Comparison of ENCODE assay signal across 12 cellular contexts in genomic region chr6:34358389-34358906, GRCh38. TPM values are rescaled to one million over a fixed set of nuclear protein-coding genes. Genes with fewer than 3 reads are reported as not detected.
DNase-seq lines count a peak whose midpoint lies in the region; ATAC-seq and TF ChIP-seq lines count a peak whose summit lies in the region.
"Had no signal": no experiment of that assay in that cellular context is flagged by ENCODE, and none has a peak within 500 bp of the region (broad histone marks: within the 10 kb centered on the region; RNA-seq: fewer than 3 reads in every experiment).

No MANE protein-coding gene starts in this region.

- POLR2A ChIA-PET in HEK293 (lab: Yijun Ruan, JAX), result no interaction called here

- in situ Hi-C loops in GM13976 (cut with MboI; ENCODE audit: low sequenced_read_pairs, unreplicated experiment), result no loop called here

- CTCF ChIA-PET in HEK293 (lab: Yijun Ruan, JAX), result interaction anchor here (0.5 to 2.7 kb wide), 3 partner anchors 21 to 109 kb away, joined by 3 to 11 read pairs (median 6); partner anchors contain the start of gene SMIM29

- H3K27ac ChIP-seq in HEK293 (ENCODE audit: extremely low read depth, low read depth, low read length), result no peak overlapping the region
- H3K27ac ChIP-seq: upper lobe of left lung had no signal

- peak; percentile 5 for DNase-seq in A172 (ENCODE audit: low spot score)
- DNase-seq in NCI-H69 (lab: John Stamatoyannopoulos, UW), result peak; percentile 89
- DNase-seq in fibroblast of mammary gland (ENCODE audit: low read depth), result peak; percentile 52
- no peak for DNase-seq in middle frontal gyrus (ENCODE audit: extremely low spot score, low spot score)
- DNase-seq in GM13976 (ENCODE audit: low spot score), result no peak
- DNase-seq in NCI-H2227 (lab: John Stamatoyannopoulos, UW; ENCODE audit: unreplicated experiment), result no peak
- DNase-seq: activated T-cell treated with anti-CD3 and anti-CD28 coated beads, Interleukin-2, amount 50 U/mL, for 1 hour; KBM-7; midbrain; upper lobe of left lung had no signal

- H3K9me3 ChIP-seq in HEK293 (ENCODE audit: control insufficient read depth, insufficient read depth, low read depth, low read length), result no peaks in the 10 kb centered on the region
- H3K9me3 ChIP-seq: upper lobe of left lung had no signal

- H3K36me3 ChIP-seq in HEK293 (ENCODE audit: control insufficient read depth in 2 of 2, insufficient read depth in 1 of 2, low read length in 2 of 2), result no peaks in the 10 kb centered on the region
- H3K36me3 ChIP-seq: upper lobe of left lung had no signal

- ATAC-seq in HG03432 (IDR thresholded peaks at IDR 0.05; ENCODE audit: unreplicated experiment), result no peak

- TF ChIP-seq CTCF in HEK293 (tag by site-specific recombination; IDR thresholded peaks at IDR 0.05) (no peak), fibroblast of mammary gland (conservative IDR thresholded peaks at IDR 0.05; ENCODE audit: control insufficient read depth, insufficient read depth, low read depth, low read length) (no peak), GM13976 (IDR thresholded peaks at IDR 0.05; ENCODE audit: borderline replicate concordance, control extremely low read depth, extremely low read depth, insufficient read depth, missing control alignments) (no peak)

- H3K4me1 ChIP-seq in HEK293 (ENCODE audit: control insufficient read depth, insufficient read depth, low read length), result peaks cover 37% of the 10 kb centered on the region

- no peak overlapping the region for H3K4me3 ChIP-seq in HEK293 (ENCODE audit: low read depth, low read length)
- no peak overlapping the region for H3K4me3 ChIP-seq in fibroblast of mammary gland (ENCODE audit: control insufficient read depth, low read depth, low read length)
- H3K4me3 ChIP-seq: upper lobe of left lung had no signal

TF ChIP-seq in HEK293, 187 proteins besides CTCF, POLR2A, EP300 and RAD21:
- TF ChIP-seq ZNF362 (tag by site-specific recombination; IDR thresholded peaks at IDR 0.05), result 0 out of 2 replicates have a peak, but pooled peaks have one; percentile 24
- TF ChIP-seq ZNF660 (tag by site-specific recombination; IDR thresholded peaks at IDR 0.05), result peak; percentile 51; the same call in 1 of the 2 replicates
- TF ChIP-seq GLI2 (tag by site-specific recombination; IDR thresholded peaks at IDR 0.05; ENCODE audit: borderline replicate concordance, low read depth), result no peak
- peak; percentile 65 for TF ChIP-seq PATZ1 (tag by site-specific recombination; IDR thresholded peaks at IDR 0.05)
- TF ChIP-seq ZNF398 (tag by site-specific recombination; IDR thresholded peaks at IDR 0.05), result no peak
- TF ChIP-seq ZIC2 (tag by site-specific recombination; IDR thresholded peaks at IDR 0.05), result peak; percentile 54
- 0 out of 2 replicates have a peak, but pooled peaks have one; percentile 19 for TF ChIP-seq IKZF3 (tag by site-specific recombination; IDR thresholded peaks at IDR 0.05)
- TF ChIP-seq PRDM6 (tag by site-specific recombination; IDR thresholded peaks at IDR 0.05), result peak; percentile 98
- peak; percentile 80 for TF ChIP-seq GLIS1 (tag by site-specific recombination; IDR thresholded peaks at IDR 0.05)
- TF ChIP-seq ZNF184 (tag by site-specific recombination; IDR thresholded peaks at IDR 0.05), result 0 out of 2 replicates have a peak, but pooled peaks have one; percentile 20
TF ChIP-seq in HEK293: peak in this region for 8.

RNA-seq across cellular contexts. Expression of gene NUDT3, which starts 34.0 kb away (rescaled TPM):
- 12.8 and 13.1 TPM in 2 replicates for total RNA-seq in A172 (2014; rRNA removed; shearing (Covaris generic))

Comparison
In these comparisons a context has a peak if more than half of its experiments do, and no peak if none do; other contexts are left out.
1. DNase-seq: peak in A172 (single experiment), NCI-H69 (single experiment) and fibroblast of mammary gland (single experiment); none in middle frontal gyrus (single experiment), GM13976 (single experiment) and NCI-H2227 (single experiment).